ENCODE assay signal across 30 cellular contexts in genomic region chr14:55350461-55350860, GRCh38.
A peak's percentile ranks its signal among the peaks of the same experiment; 100 is the strongest.
DNase-seq lines count a peak whose midpoint lies in the region; TF ChIP-seq lines count a peak whose summit lies in the region.
"Had no signal": no experiment of that assay in that cellular context is flagged by ENCODE, and none has a peak within 500 bp of the region (broad histone marks: within the 10 kb centered on the region; RNA-seq: fewer than 3 reads in every experiment).

No MANE protein-coding gene starts in this region.

- intact Hi-C loops in A673 (cut with micrococcal nuclease; ENCODE audit: unreplicated experiment), result no loop called here

- H3K27me3 Mint-ChIP-seq in HFFc6 (ENCODE audit: insufficient read depth), result no peaks in the 10 kb centered on the region
- no peaks in the 10 kb centered on the region for H3K27me3 Mint-ChIP-seq in nephron (ENCODE audit: low read depth)
- H3K27me3 Mint-ChIP-seq: activated CD4-positive, alpha-beta memory T cell treated with anti-CD3 and anti-CD28 coated beads, Interleukin-2, amount 10 ng/mL, durations not matched to agents 7 days and 5 days; natural killer cell treated with Interleukin-12 subunit alpha and Interleukin-12 subunit beta and Interleukin-15 and Interleukin-18, amount 100 ng/mL, for 72 hours; stimulated activated memory B cell treated with anti-CD40 and anti-IgM and Interleukin-4, amounts not matched to agents 10 μg/mL and 1 μg/mL and 100 μg/mL, for 72 hours had no signal

- TF ChIP-seq CTCF in A673 (conservative IDR thresholded peaks at IDR 0.05; ENCODE audit: low read depth, low read length) (no peak), HFFc6 (IDR thresholded peaks at IDR 0.05) (peak; percentile 27; the same call in 1 of the 2 replicates), choroid plexus epithelial cell (conservative IDR thresholded peaks at IDR 0.05; ENCODE audit: low read depth, low read length) (peak; percentile 5), nephron (IDR thresholded peaks at IDR 0.05; ENCODE audit: unreplicated experiment in 3 of 3) (no peak), foreskin fibroblast (IDR thresholded peaks at IDR 0.05; ENCODE audit: low read depth, low read length) (no peak)

- H3K36me3 ChIP-seq in A673 (ENCODE audit: insufficient read depth, low read length, poor library complexity, severe bottlenecking) (no peaks in the 10 kb centered on the region), H7 (replicated peaks; ENCODE audit: control insufficient read depth, insufficient read depth, low read length) (peaks cover 6% of the 10 kb centered on the region)

- H3K4me3 ChIP-seq in A673 (ENCODE audit: low read depth, low read length, poor library complexity, severe bottlenecking) (no peak overlapping the region), choroid plexus epithelial cell (ENCODE audit: low read depth, low read length) (no peak overlapping the region), foreskin fibroblast (ENCODE audit: low read depth in 1 of 2, low read length in 2 of 2) (no peak overlapping the region), H7 (ENCODE audit: insufficient read depth, low read depth, low read length) (no peak overlapping the region)
- H3K4me3 ChIP-seq: esophagus squamous epithelium, gastrocnemius medialis, HAP-1, lung, upper lobe of right lung had no signal

- BruUV-seq in A673 (replicated peaks; lab: Mats Ljungman, UMichigan), result TSS peak; percentile 17

- H3K9me3 ChIP-seq in A673 (ENCODE audit: low read depth, low read length, poor library complexity, severe bottlenecking), result no peaks in the 10 kb centered on the region
- H3K9me3 ChIP-seq: esophagus squamous epithelium, gastrocnemius medialis, HAP-1, upper lobe of right lung had no signal

- no peak overlapping the region for H3K27ac ChIP-seq in A673 (ENCODE audit: low read depth, low read length, poor library complexity, severe bottlenecking)
- H3K27ac ChIP-seq: HL-60, KMS-11, upper lobe of right lung had no signal

- CTCF ChIA-PET in A673 (lab: Charles Lee), result interaction anchor here (0.6 kb wide), 1 partner anchor 11 kb away, joined by 4 read pairs; no protein-coding TSS in a partner anchor

- H3K4me1 Mint-ChIP-seq in HFFc6 (ENCODE audit: low read depth) (0 out of 2 replicates have a peak, but pooled peaks cover 6% of the 10 kb centered on the region), nephron (peaks cover 13% of the 10 kb centered on the region)

- DNase-seq in A673 (ENCODE audit: low spot score) (no peak), HFFc6 (no peak), choroid plexus epithelial cell (ENCODE audit: low read depth) (no peak), foreskin fibroblast (no peak), cortex of kidney (lab: John Stamatoyannopoulos, UW) (no peak), H7 (no peak)
- no peak for DNase-seq in activated CD4-positive, alpha-beta T cell treated with anti-CD3 and anti-CD28 coated beads for 48 hours
- DNase-seq: activated CD4-positive, alpha-beta memory T cell treated with anti-CD3 and anti-CD28 coated beads, Interleukin-2, amount 10 ng/mL, durations not matched to agents 7 days and 5 days; activated CD4-positive, CD25-positive, alpha-beta regulatory T cell treated with anti-CD3 and anti-CD28 coated beads, Interleukin-2, amount 50 U/mL, for 72 hours; activated CD8-positive, alpha-beta memory T cell treated with anti-CD3 and anti-CD28 coated beads, Interleukin-2, amount 50 U/mL, for 48 hours; activated naive CD4-positive, alpha-beta T cell treated with anti-CD3 and anti-CD28 coated beads, Interleukin-2, amount 50 U/mL, for 16 hours; DMS 273 treated with DMSO at 0.1 percent for 48 hours; EL; esophagus squamous epithelium; gastrocnemius medialis; hypothalamus; left cardiac atrium; NCI-H1417; NCI-H2081; NCI-H524 treated with DMSO at 0.1 percent for 48 hours; PC-3; stimulated activated CD4-positive, alpha-beta T cell treated with anti-CD3 and anti-CD28 coated beads, Interleukin-15, amount 100 ng/mL, for 24 hours; upper lobe of right lung had no signal

- H3K27ac Mint-ChIP-seq in HFFc6, result no peak overlapping the region
- peak overlapping the region in 2 of 3 experiments; percentile 12 to 81 for H3K27ac Mint-ChIP-seq in nephron
- H3K27ac Mint-ChIP-seq: activated CD4-positive, alpha-beta memory T cell treated with anti-CD3 and anti-CD28 coated beads, Interleukin-2, amount 10 ng/mL, durations not matched to agents 7 days and 5 days had no signal

- H3K9me3 Mint-ChIP-seq in HFFc6 (no peaks in the 10 kb centered on the region), nephron (no peaks in the 10 kb centered on the region)
- H3K9me3 Mint-ChIP-seq: activated CD4-positive, alpha-beta memory T cell treated with anti-CD3 and anti-CD28 coated beads, Interleukin-2, amount 10 ng/mL, durations not matched to agents 7 days and 5 days; natural killer cell treated with Interleukin-12 subunit alpha and Interleukin-12 subunit beta and Interleukin-15 and Interleukin-18, amount 100 ng/mL, for 72 hours; stimulated activated memory B cell treated with anti-CD40 and anti-IgM and Interleukin-4, amounts not matched to agents 10 μg/mL and 1 μg/mL and 100 μg/mL, for 72 hours had no signal

- peaks cover 11% of the 10 kb centered on the region for H3K4me1 ChIP-seq in A673 (ENCODE audit: insufficient read depth, low read length, poor library complexity, severe bottlenecking)
- H3K4me1 ChIP-seq: HAP-1, upper lobe of right lung had no signal

- no peaks in the 10 kb centered on the region; the same call in 1 of the 2 replicates for H3K36me3 Mint-ChIP-seq in HFFc6 (ENCODE audit: low read depth)
- H3K36me3 Mint-ChIP-seq in nephron (ENCODE audit: low read depth), result peaks cover 20% of the 10 kb centered on the region

- no peaks in the 10 kb centered on the region for H3K27me3 ChIP-seq in A673 (replicated peaks; ENCODE audit: insufficient read depth, low read depth, low read length, poor library complexity)
- H3K27me3 ChIP-seq in H7 (ENCODE audit: control insufficient read depth, insufficient read depth, low read length), result no peaks in the 10 kb centered on the region
- H3K27me3 ChIP-seq: esophagus squamous epithelium, gastrocnemius medialis, upper lobe of right lung had no signal

- POLR2A ChIA-PET in A673 (lab: Charles Lee; ENCODE audit: low non-redundant PET), result no interaction called here

- no peak overlapping the region for H3K4me3 Mint-ChIP-seq in HFFc6
- H3K4me3 Mint-ChIP-seq in nephron, result no peak overlapping the region
- H3K4me3 Mint-ChIP-seq: activated CD4-positive, alpha-beta memory T cell treated with anti-CD3 and anti-CD28 coated beads, Interleukin-2, amount 10 ng/mL, durations not matched to agents 7 days and 5 days; natural killer cell treated with Interleukin-12 subunit alpha and Interleukin-12 subunit beta and Interleukin-15 and Interleukin-18, amount 100 ng/mL, for 72 hours had no signal

Comparison
In these comparisons a context has a peak if more than half of its experiments do, and no peak if none do; other contexts are left out.
1. CTCF ChIP-seq: peak in HFFc6 (single experiment) and choroid plexus epithelial cell (single experiment); none in A673 (single experiment), nephron (0 of 3) and foreskin fibroblast (single experiment).